ENCODE assay signal across 17 cellular contexts in genomic region chr10:103528551-103528950, GRCh38. TPM values are rescaled to one million over a fixed set of nuclear protein-coding genes. Genes with fewer than 3 reads are reported as not detected.
DNase-seq lines count a peak whose midpoint lies in the region; ATAC-seq, FAIRE-seq and TF ChIP-seq lines count a peak whose summit lies in the region.
"Had no signal": no experiment of that assay in that cellular context is flagged by ENCODE, and none has a peak within 500 bp of the region (broad histone marks: within the 10 kb centered on the region; RNA-seq: fewer than 3 reads in every experiment).

No MANE protein-coding gene starts in this region.

- no peaks in the 10 kb centered on the region for H3K27me3 ChIP-seq in HCT116 (ENCODE audit: insufficient read depth, low read length)
- H3K27me3 ChIP-seq in PC-9 (ENCODE audit: insufficient read depth, low read depth): no peaks in the 10 kb centered on the region
- H3K27me3 ChIP-seq in HepG2 (ENCODE audit: control insufficient read depth in 1 of 2, insufficient read depth in 2 of 2, low read length in 2 of 2): peaks cover 0 to 3% of the 10 kb centered on the region in 2 experiments; a peak in 1 of 5 replicates
- H3K27me3 ChIP-seq: BLaER1 had no signal

- TF ChIP-seq POLR2A in HCT116 (IDR thresholded peaks at IDR 0.05; ENCODE audit: borderline replicate concordance, extremely low read depth, insufficient read depth, insufficient read length) (no peak), HepG2 (IDR thresholded peaks at IDR 0.05; ENCODE audit: insufficient read depth in 1 of 2, low read depth in 2 of 2, low read length in 2 of 2) (no peak)

- TF ChIP-seq RAD21 in HCT116 (IDR thresholded peaks at IDR 0.05; ENCODE audit: low read depth) (no peak), HepG2 (CRISPR knock-in tag; IDR thresholded peaks at IDR 0.05) (no peak)

- RAD21 ChIA-PET in HCT116 (lab: Charles Lee; ENCODE audit: low non-redundant PET in 1 of 2, low total read pairs in 2 of 2, uncharacterized antibody in 2 of 2, unreplicated experiment in 2 of 2): interaction anchor here in 1 of 2 experiments (0.7 kb wide), 1 partner anchor 64 kb away, joined by 3 read pairs; no protein-coding TSS in a partner anchor

- TF ChIP-seq CTCF in HCT116 (IDR thresholded peaks at IDR 0.05 in 2 of 3, conservative IDR thresholded peaks at IDR 0.05 in 1 of 3; ENCODE audit: borderline replicate concordance in 1 of 3, insufficient read depth in 1 of 3, low read depth in 2 of 3, low read length in 2 of 3) (no peak), PC-9 (conservative IDR thresholded peaks at IDR 0.05) (no peak), HepG2 (CRISPR knock-in tag; IDR thresholded peaks at IDR 0.05) (no peak), GM10266 (IDR thresholded peaks at IDR 0.05; ENCODE audit: control insufficient read depth, insufficient read depth, low read depth, missing control alignments) (no peak)

- H3K4me1 ChIP-seq in HCT116 (ENCODE audit: control insufficient read depth in 1 of 2, insufficient read depth in 2 of 2, low read length in 2 of 2): peaks cover 10 to 45% of the 10 kb centered on the region in 2 experiments
- H3K4me1 ChIP-seq in PC-9 (replicated peaks; ENCODE audit: insufficient read depth): peaks cover 42% of the 10 kb centered on the region
- no peaks in the 10 kb centered on the region for H3K4me1 ChIP-seq in HepG2 (ENCODE audit: insufficient read depth, low read length)
- H3K4me1 ChIP-seq: BLaER1 had no signal

- POLR2A ChIA-PET in HCT116 (lab: Charles Lee) (interaction anchor here (0.9 to 2.8 kb wide), 6 partner anchors 11 to 77 kb away, joined by 3 to 12 read pairs (median 4); no protein-coding TSS in a partner anchor), PC-9 (lab: Charles Lee; ENCODE audit: unreplicated experiment) (no interaction called here), HepG2 (lab: Yijun Ruan, JAX) (no interaction called here)

- H3K9me2 ChIP-seq in HCT116 (ENCODE audit: insufficient read depth) (no peaks in the 10 kb centered on the region; the same call in 1 of the 2 replicates), PC-9 (ENCODE audit: insufficient read depth) (no peaks in the 10 kb centered on the region)

- in situ Hi-C loops in HepG2 (cut with HindIII; ENCODE audit: extremely low pct_ligation_motif_present, low pct_unique_long_range_greater_than_20kb): no loop called here

- H3K36me3 ChIP-seq in HCT116 (ENCODE audit: control insufficient read depth in 1 of 2, insufficient read depth in 2 of 2, low read length in 2 of 2): no peaks in the 10 kb centered on the region
- H3K36me3 ChIP-seq in PC-9 (ENCODE audit: low read depth): no peaks in the 10 kb centered on the region
- H3K36me3 ChIP-seq in HepG2 (replicated peaks in 1 of 2; ENCODE audit: control insufficient read depth in 1 of 2, insufficient read depth in 2 of 2, low read length in 2 of 2): no peaks in the 10 kb centered on the region
- H3K36me3 ChIP-seq: BLaER1 had no signal

- BruUV-seq in HCT116 (replicated peaks; lab: Mats Ljungman, UMichigan) (no TSS peak), PC-9 (replicated peaks; lab: Mats Ljungman, UMichigan) (no TSS peak), HepG2 (replicated peaks; lab: Mats Ljungman, UMichigan) (no TSS peak)

- no peak for DNase-seq in HCT116 (ENCODE audit: low read depth, low spot score)
- peak in 1 of 2 experiments; percentile 63 for DNase-seq in PC-9
- DNase-seq in epithelial cell of prostate (ENCODE audit: low read depth, low spot score): no peak
- DNase-seq in HepG2 (ENCODE audit: low spot score): no peak
- DNase-seq in cerebellum (ENCODE audit: low spot score): no peak
- no peak for DNase-seq in GM10266 (ENCODE audit: extremely low spot score)
- no peak for DNase-seq in NCI-H146 treated with DMSO at 0.1 percent for 48 hours (lab: John Stamatoyannopoulos, UW; ENCODE audit: unreplicated experiment)
- DNase-seq: 8988T; AML-193; Caco-2; CD8-positive, alpha-beta memory T cell; DND-41; GDM1; HCEC 1CT had no signal

- no peak for FAIRE-seq in HepG2 (lab: Jason Lieb, UNC)

- peak overlapping the region; percentile 42 for H2AFZ ChIP-seq in HCT116 (ENCODE audit: low read depth, low read length, poor library complexity, severe bottlenecking)
- no peak overlapping the region for H2AFZ ChIP-seq in PC-9
- no peak overlapping the region for H2AFZ ChIP-seq in HepG2 (ENCODE audit: low read length)

- no peaks in the 10 kb centered on the region for H3K9me3 ChIP-seq in HCT116 (ENCODE audit: control insufficient read depth in 1 of 2, insufficient read depth in 1 of 2, low read depth in 1 of 2, low read length in 2 of 2)
- no peaks in the 10 kb centered on the region for H3K9me3 ChIP-seq in PC-9 (ENCODE audit: insufficient read depth, low read depth)
- no peaks in the 10 kb centered on the region for H3K9me3 ChIP-seq in HepG2 (ENCODE audit: low read length)
- H3K9me3 ChIP-seq: Caco-2 had no signal

- H3K4me2 ChIP-seq in HCT116 (ENCODE audit: low read length) (peak overlapping the region; percentile 46), PC-9 (peak overlapping the region; percentile 55), HepG2 (ENCODE audit: low read depth, low read length) (no peak overlapping the region)
- H3K4me2 ChIP-seq: BLaER1 had no signal

- CTCF ChIA-PET in HCT116 (lab: Charles Lee) (interaction anchor here (1.1 to 2.4 kb wide), 3 partner anchors 14 to 38 kb away, joined by 3 to 14 read pairs (median 3); no protein-coding TSS in a partner anchor), PC-9 (lab: Charles Lee) (interaction anchor here (1.3 kb wide), 1 partner anchor 36 kb away, joined by 3 read pairs; no protein-coding TSS in a partner anchor), HepG2 (lab: Yijun Ruan, JAX; ENCODE audit: low intra/inter-chr PET ratio, low total read pairs) (no interaction called here)

- no peak for TF ChIP-seq EP300 in HepG2 (IDR thresholded peaks at IDR 0.05; ENCODE audit: low read depth in 2 of 2, low read length in 2 of 2)
- no peak for TF ChIP-seq EP300 in HepG2 (CRISPR knock-in tag; IDR thresholded peaks at IDR 0.05; ENCODE audit: borderline replicate concordance)

- H4K20me1 ChIP-seq in HCT116 (ENCODE audit: insufficient read depth) (no peaks in the 10 kb centered on the region), PC-9 (ENCODE audit: insufficient read depth) (no peaks in the 10 kb centered on the region), HepG2 (ENCODE audit: insufficient read depth, low read length) (no peaks in the 10 kb centered on the region)
- H4K20me1 ChIP-seq: BLaER1 had no signal

- intact Hi-C loops in HCT116 (cut with micrococcal nuclease): no loop called here
- intact Hi-C loops in PC-9 (cut with micrococcal nuclease; ENCODE audit: unreplicated experiment): no loop called here
- intact Hi-C loops in HepG2 (cut with micrococcal nuclease; ENCODE audit: unreplicated experiment): no loop called here

- H3F3A ChIP-seq in PC-9 (ENCODE audit: insufficient read depth, low read depth): peaks cover 33% of the 10 kb centered on the region

- H3K27ac ChIP-seq in HCT116 (ENCODE audit: low read depth, low read length): no peak overlapping the region
- peak overlapping the region; percentile 100 for H3K27ac ChIP-seq in PC-9
- peak overlapping the region; percentile 96 for H3K27ac ChIP-seq in epithelial cell of prostate
- no peak overlapping the region for H3K27ac ChIP-seq in HepG2 (ENCODE audit: extremely low read length, insufficient read depth, low read length)
- H3K27ac ChIP-seq: BLaER1 had no signal

- H3K9ac ChIP-seq in HCT116 (ENCODE audit: low read length) (peak overlapping the region; percentile 15; the same call in 1 of the 2 replicates), HepG2 (ENCODE audit: insufficient read depth, low read depth, low read length) (no peak overlapping the region)
- H3K9ac ChIP-seq: BLaER1 had no signal

- no peak overlapping the region for H3K4me3 ChIP-seq in HCT116 (replicated peaks in 1 of 2; ENCODE audit: low read depth in 1 of 2, low read length in 2 of 2)
- no peak overlapping the region; the same call in 1 of the 2 replicates for H3K4me3 ChIP-seq in PC-9
- no peak overlapping the region for H3K4me3 ChIP-seq in HepG2 (replicated peaks in 1 of 3; ENCODE audit: insufficient read depth in 1 of 3, low read depth in 2 of 3, low read length in 3 of 3)
- H3K4me3 ChIP-seq: BLaER1 had no signal

- no peak for ATAC-seq in HCT116
- no peak for ATAC-seq in HepG2
- ATAC-seq in HG03432 (IDR thresholded peaks at IDR 0.05; ENCODE audit: unreplicated experiment): no peak

- no peaks in the 10 kb centered on the region for H3K79me2 ChIP-seq in HCT116 (ENCODE audit: insufficient read depth, low read length)
- H3K79me2 ChIP-seq in PC-9 (ENCODE audit: low read depth): 0 out of 2 replicates have a peak, but pooled peaks cover 9% of the 10 kb centered on the region
- no peaks in the 10 kb centered on the region for H3K79me2 ChIP-seq in HepG2 (ENCODE audit: insufficient read depth, low read length)

RNA-seq across cellular contexts. Expression of gene NEURL1, which starts 35.0 kb away (rescaled TPM):
- 1.4 TPM for total RNA-seq in HCT116 (2021; ENCODE audit: unreplicated experiment)
- 2.2 and 3.4 TPM in 2 replicates for polyA plus RNA-seq in HCT116 (2012)
- 3.0 and 4.8 TPM in 2 replicates for total RNA-seq in PC-9 (2021)
- total RNA-seq in HepG2 (2016; rRNA removed; fragmentation: Illumina TruSeq; extraction: Trizol): not detected in 2 replicates
- total RNA-seq in HepG2 (2016; cell fraction: cytosol; rRNA removed; fragmentation: Illumina TruSeq; extraction: Trizol; ENCODE audit: low read depth): not detected in 2 replicates
- total RNA-seq in HepG2 (2016; cell fraction: insoluble cytoplasmic fraction; rRNA removed; fragmentation: Illumina TruSeq; extraction: Trizol): not detected in 2 replicates
- total RNA-seq in HepG2 (2016; cell fraction: membrane; rRNA removed; fragmentation: Illumina TruSeq; extraction: Trizol): not detected in 2 replicates
- total RNA-seq in HepG2 (2016; cell fraction: nucleus; rRNA removed; fragmentation: Illumina TruSeq; extraction: Trizol): not detected in 2 replicates
- 0.01 TPM in 1 of 2 replicates, not detected in the other for polyA plus RNA-seq in HepG2 (2011; rRNA removed)
- 0.01 and 0.03 TPM in 2 replicates for polyA plus RNA-seq in HepG2 (2011; cell fraction: cytosol; rRNA removed)
- 0.14 and 0.18 TPM in 2 replicates for polyA plus RNA-seq in HepG2 (2011; cell fraction: nucleus; rRNA removed)
- 0.08 and 0.13 TPM in 2 replicates for polyA plus RNA-seq in HepG2 (2012)
- not detected in 2 replicates for polyA plus RNA-seq in HepG2 (2016; cell fraction: cytosol; fragmentation: Illumina TruSeq; extraction: Trizol; ENCODE audit: low read depth)
- polyA plus RNA-seq in HepG2 (2016; cell fraction: insoluble cytoplasmic fraction; fragmentation: Illumina TruSeq; extraction: Trizol; ENCODE audit: low read depth): not detected in 2 replicates
- polyA plus RNA-seq in HepG2 (2016; cell fraction: membrane; fragmentation: Illumina TruSeq; extraction: Trizol; ENCODE audit: low read depth): not detected in 2 replicates
- polyA plus RNA-seq in HepG2 (2016; cell fraction: nucleus; fragmentation: Illumina TruSeq; extraction: Trizol; ENCODE audit: insufficient read depth, low read depth): not detected in 2 replicates
- 10.5 TPM in 1 of 2 replicates, not detected in the other for polyA minus RNA-seq in HepG2 (2011; rRNA and poly(A)+ RNA removed; ENCODE audit: low replicate concordance)
- 0.18 TPM in 1 of 2 replicates, not detected in the other for polyA minus RNA-seq in HepG2 (2011; cell fraction: cytosol; rRNA and poly(A)+ RNA removed)
- polyA minus RNA-seq in HepG2 (2011; cell fraction: nucleus; rRNA and poly(A)+ RNA removed): not detected in 2 replicates
- 16.8 TPM for total RNA-seq in cerebellum

RNA-seq across cellular contexts. Expression of gene CALHM3, which starts 49.5 kb away (rescaled TPM):
- total RNA-seq in HCT116 (2021; ENCODE audit: unreplicated experiment): 0.49 TPM
- polyA plus RNA-seq in HCT116 (2012): 0.74 and 1.1 TPM in 2 replicates
- 12.5 and 13.1 TPM in 2 replicates for total RNA-seq in PC-9 (2021)
- total RNA-seq in HepG2 (2016; rRNA removed; fragmentation: Illumina TruSeq; extraction: Trizol): not detected in 2 replicates
- total RNA-seq in HepG2 (2016; cell fraction: cytosol; rRNA removed; fragmentation: Illumina TruSeq; extraction: Trizol; ENCODE audit: low read depth): not detected in 2 replicates
- not detected in 2 replicates for total RNA-seq in HepG2 (2016; cell fraction: insoluble cytoplasmic fraction; rRNA removed; fragmentation: Illumina TruSeq; extraction: Trizol)
- not detected in 2 replicates for total RNA-seq in HepG2 (2016; cell fraction: membrane; rRNA removed; fragmentation: Illumina TruSeq; extraction: Trizol)
- not detected in 2 replicates for total RNA-seq in HepG2 (2016; cell fraction: nucleus; rRNA removed; fragmentation: Illumina TruSeq; extraction: Trizol)
- polyA plus RNA-seq in HepG2 (2011; rRNA removed): not detected in 2 replicates
- polyA plus RNA-seq in HepG2 (2011; cell fraction: cytosol; rRNA removed): not detected in 2 replicates
- not detected in 2 replicates for polyA plus RNA-seq in HepG2 (2011; cell fraction: nucleus; rRNA removed)
- polyA plus RNA-seq in HepG2 (2012): not detected in 2 replicates
- not detected in 2 replicates for polyA plus RNA-seq in HepG2 (2016; cell fraction: cytosol; fragmentation: Illumina TruSeq; extraction: Trizol; ENCODE audit: low read depth)
- polyA plus RNA-seq in HepG2 (2016; cell fraction: insoluble cytoplasmic fraction; fragmentation: Illumina TruSeq; extraction: Trizol; ENCODE audit: low read depth): not detected in 2 replicates
- not detected in 2 replicates for polyA plus RNA-seq in HepG2 (2016; cell fraction: membrane; fragmentation: Illumina TruSeq; extraction: Trizol; ENCODE audit: low read depth)
- polyA plus RNA-seq in HepG2 (2016; cell fraction: nucleus; fragmentation: Illumina TruSeq; extraction: Trizol; ENCODE audit: insufficient read depth, low read depth): not detected in 2 replicates
- polyA minus RNA-seq in HepG2 (2011; rRNA and poly(A)+ RNA removed; ENCODE audit: low replicate concordance): 0.49 TPM in 1 of 2 replicates, not detected in the other
- not detected in 2 replicates for polyA minus RNA-seq in HepG2 (2011; cell fraction: cytosol; rRNA and poly(A)+ RNA removed)
- polyA minus RNA-seq in HepG2 (2011; cell fraction: nucleus; rRNA and poly(A)+ RNA removed): not detected in 2 replicates
- not detected for total RNA-seq in cerebellum
- total RNA-seq: CD8-positive, alpha-beta memory T cell; H4 had no signal
- polyA plus RNA-seq: CD8-positive, alpha-beta memory T cell had no signal

Comparison
In these comparisons a context has a peak if more than half of its experiments do, and no peak if none do; other contexts are left out.
1. H3K27ac ChIP-seq: peak in PC-9 (single experiment) and epithelial cell of prostate (single experiment); none in HCT116 (single experiment) and HepG2 (single experiment).
2. Of the 20 proteins assayed by ChIP-seq in both HepG2 and HCT116: peak only in HepG2: CEBPB; only in HCT116: SP1; in both: none; in neither: 18.